In the genomic region with DNA sequence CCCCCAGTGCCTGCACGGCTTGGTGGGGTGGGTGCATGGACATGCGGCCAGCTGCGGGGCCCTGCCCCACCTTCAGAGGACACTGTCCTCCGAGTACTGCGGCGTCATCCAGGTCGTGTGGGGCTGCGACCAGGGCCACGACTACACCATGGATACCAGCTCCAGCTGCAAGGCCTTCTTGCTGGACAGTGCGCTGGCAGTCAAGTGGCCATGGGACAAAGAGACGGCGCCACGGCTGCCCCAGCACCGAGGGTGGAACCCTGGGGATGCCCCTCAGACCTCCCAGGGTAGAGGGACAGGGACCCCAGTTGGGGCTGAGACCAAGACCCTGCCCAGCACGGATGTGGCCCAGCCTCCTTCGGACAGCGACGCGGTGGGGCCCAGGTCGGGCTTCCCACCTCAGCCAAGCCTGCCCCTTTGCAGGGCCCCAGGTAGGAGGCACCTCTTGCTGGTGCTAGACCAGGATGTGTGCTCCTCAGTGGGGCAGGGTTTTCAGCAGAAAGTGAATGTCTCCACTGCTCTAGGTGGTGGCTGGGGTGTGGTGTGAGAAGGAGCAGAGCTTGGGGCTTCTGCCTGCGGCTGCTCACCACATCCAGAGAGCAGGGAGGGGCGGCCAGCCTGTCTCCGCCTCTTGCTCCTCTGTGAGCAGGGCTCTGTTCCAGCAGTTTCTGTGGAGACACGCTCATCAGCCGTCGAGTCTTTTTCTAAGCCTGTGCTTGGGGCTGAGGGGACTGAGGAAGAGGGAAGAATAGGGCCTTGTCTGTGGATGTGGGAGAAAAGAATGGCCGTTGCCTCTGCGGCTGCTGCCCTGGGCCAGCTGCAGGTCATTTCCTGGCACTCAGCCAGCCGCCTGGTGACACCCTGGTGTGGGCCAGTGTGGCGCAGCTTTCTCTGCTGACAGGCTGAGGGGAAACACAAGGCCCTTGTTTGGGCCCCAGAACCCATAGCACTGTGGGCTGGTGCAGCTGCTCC, we compare ENCODE assay signal across 7 cellular contexts. TPM values are rescaled to one million over a fixed set of nuclear protein-coding genes. Genes with fewer than 3 reads are reported as not detected.
DNase-seq lines count a peak whose midpoint lies in the region; ATAC-seq and TF ChIP-seq lines count a peak whose summit lies in the region.

No MANE protein-coding gene starts in this region.

- H3K4me3 Mint-ChIP-seq in glutamatergic neuron (ENCODE audit: unreplicated experiment) = peak overlapping the region; percentile 80

- CTCF ChIA-PET in PC-9 (lab: Charles Lee) = interaction anchor here (0.9 kb wide), 1 partner anchor 24 kb away, joined by 3 read pairs; no protein-coding TSS in a partner anchor

- H3K9me2 ChIP-seq in PC-9 (ENCODE audit: insufficient read depth) = no peaks in the 10 kb centered on the region

- H3K27ac Mint-ChIP-seq in glutamatergic neuron (ENCODE audit: unreplicated experiment) = no peak overlapping the region

- peaks cover 22% of the 10 kb centered on the region for H4K20me1 ChIP-seq in PC-9 (ENCODE audit: insufficient read depth)

- POLR2A ChIA-PET in PC-9 (lab: Charles Lee; ENCODE audit: unreplicated experiment) = interaction anchor here (0.7 kb wide), 1 partner anchor 34 kb away, joined by 4 read pairs; no protein-coding TSS in a partner anchor

- intact Hi-C loops in PC-9 (cut with micrococcal nuclease; ENCODE audit: unreplicated experiment) (no loop called here), uterus (cut with DNase I; ENCODE audit: low total_unique reads) (no loop called here)

- H3K79me2 ChIP-seq in PC-9 (ENCODE audit: low read depth) = peaks cover 25% of the 10 kb centered on the region

- H3F3A ChIP-seq in PC-9 (ENCODE audit: insufficient read depth, low read depth) = peaks cover 48% of the 10 kb centered on the region; the same call in 1 of the 2 replicates

- H3K4me1 Mint-ChIP-seq in glutamatergic neuron (ENCODE audit: low read depth, unreplicated experiment) = no peaks in the 10 kb centered on the region

- no peaks in the 10 kb centered on the region for H3K36me3 Mint-ChIP-seq in glutamatergic neuron (ENCODE audit: unreplicated experiment)

- TF ChIP-seq CTCF in PC-9 (conservative IDR thresholded peaks at IDR 0.05) (no peak), glutamatergic neuron (IDR thresholded peaks at IDR 0.05; ENCODE audit: partially characterized antibody, unreplicated experiment) (no peak), uterus (IDR thresholded peaks at IDR 0.05) (no peak)

- H2AFZ ChIP-seq in PC-9 = no peak overlapping the region

- TF ChIP-seq POLR2A in uterus (IDR thresholded peaks at IDR 0.05) = no peak

- H3K27ac ChIP-seq in PC-9 (no peak overlapping the region), uterus (no peak overlapping the region)

- H3K4me2 ChIP-seq in PC-9 = peak overlapping the region; percentile 95

- no peaks in the 10 kb centered on the region for H3K36me3 ChIP-seq in PC-9 (ENCODE audit: low read depth)
- no peaks in the 10 kb centered on the region for H3K36me3 ChIP-seq in uterus

- H3K27me3 Mint-ChIP-seq in glutamatergic neuron (ENCODE audit: unreplicated experiment) = peaks cover 10% of the 10 kb centered on the region

- DNase-seq in PC-9 (peak in 1 of 2 experiments; percentile 33), activated gamma-delta T cell treated with Interleukin-2 at 50 U/mL for 16 hours (peak; percentile 89), glutamatergic neuron (no peak), NCI-H1048 (lab: John Stamatoyannopoulos, UW) (no peak), uterus (no peak)
- DNase-seq in stimulated activated CD4-positive, alpha-beta T cell treated with anti-CD3 and anti-CD28 coated beads, Interleukin-4, amount 100 ng/mL, for 1 hour = peak; percentile 64

- peaks cover 7% of the 10 kb centered on the region for H3K9me3 Mint-ChIP-seq in glutamatergic neuron (ENCODE audit: unreplicated experiment)

- H3K4me1 ChIP-seq in PC-9 (replicated peaks; ENCODE audit: insufficient read depth) (peaks cover 23% of the 10 kb centered on the region), uterus (peaks cover 0 to 6% of the 10 kb centered on the region in 2 donors)

- BruUV-seq in PC-9 (replicated peaks; lab: Mats Ljungman, UMichigan) = no TSS peak

- H3K27me3 ChIP-seq in PC-9 (ENCODE audit: insufficient read depth, low read depth) = no peaks in the 10 kb centered on the region
- H3K27me3 ChIP-seq in uterus = no peaks in the 10 kb centered on the region

- peak overlapping the region; percentile 93; the same call in 1 of the 2 replicates for H3K4me3 ChIP-seq in PC-9
- H3K4me3 ChIP-seq in uterus = no peak overlapping the region

- H3K9me3 ChIP-seq in PC-9 (ENCODE audit: insufficient read depth, low read depth) (no peaks in the 10 kb centered on the region), uterus (no peaks in the 10 kb centered on the region)

- ATAC-seq in HG03521 (IDR thresholded peaks at IDR 0.05; ENCODE audit: unreplicated experiment) = no peak

RNA-seq across cellular contexts. Expression of gene ZNF276, which starts 2.2 kb away (rescaled TPM):
- total RNA-seq in PC-9 (2021) (28.8 and 32.0 TPM in 2 replicates), glutamatergic neuron (ENCODE audit: unreplicated experiment) (20.8 TPM), uterus (10 to 100 TPM in 2 of 4 donors, 1 to 10 TPM in 2; 6.4 to 41.5 (median 20.8) TPM)

RNA-seq across cellular contexts. Expression of gene VPS9D1, which starts 2.9 kb away (rescaled TPM):
- total RNA-seq in PC-9 (2021) (15.2 and 20.4 TPM in 2 replicates), glutamatergic neuron (ENCODE audit: unreplicated experiment) (19.5 TPM), uterus (10 to 100 TPM in 2 of 4 donors, 1 to 10 TPM in 1, under 1 TPM in 1; 0.26 to 20.6 (median 8.7) TPM)

RNA-seq across cellular contexts. Expression of gene SPATA2L, which starts 22.1 kb away (rescaled TPM):
- total RNA-seq in PC-9 (2021) (15.3 and 23.8 TPM in 2 replicates), glutamatergic neuron (ENCODE audit: unreplicated experiment) (18.6 TPM), uterus (10 to 100 TPM in 2 of 4 donors, 1 to 10 TPM in 2; 1.2 to 18.7 (median 7.2) TPM)

RNA-seq across cellular contexts. Expression of gene CDK10, which starts 37.1 kb away (rescaled TPM):
- 76.6 and 110 TPM in 2 replicates for total RNA-seq in PC-9 (2021)
- 56.9 TPM for total RNA-seq in glutamatergic neuron (ENCODE audit: unreplicated experiment)
- total RNA-seq in uterus = 10 to 100 TPM; 13.8 to 90.7 (median 62.5) TPM

Comparison
In these comparisons a context has a peak if more than half of its experiments do, and no peak if none do; other contexts are left out.
1. DNase-seq: peak in activated gamma-delta T cell treated with Interleukin-2 at 50 U/mL for 16 hours (single experiment) and stimulated activated CD4-positive, alpha-beta T cell treated with anti-CD3 and anti-CD28 coated beads, Interleukin-4, amount 100 ng/mL, for 1 hour (single experiment); none in glutamatergic neuron (single experiment), NCI-H1048 (single experiment) and uterus (0 of 2).